Comparison of ENCODE assay signal across 8 cellular contexts in genomic region chr11:3855808-3856491, GRCh38. TPM values are rescaled to one million over a fixed set of nuclear protein-coding genes. Genes with fewer than 3 reads are reported as not detected.
DNase-seq lines count a peak whose midpoint lies in the region; ATAC-seq lines count a peak whose summit lies in the region.

No MANE protein-coding gene starts in this region.

- no peaks in the 10 kb centered on the region for H3K36me3 ChIP-seq in HUES48 (ENCODE audit: control insufficient read depth, insufficient read depth, low read length)
- H3K36me3 ChIP-seq in ectodermal cell (ENCODE audit: control insufficient read depth, insufficient read depth, low read length) = no peaks in the 10 kb centered on the region

- H3K9me3 ChIP-seq in HUES48 (ENCODE audit: control insufficient read depth, insufficient read depth, low read length) = no peaks in the 10 kb centered on the region
- H3K9me3 ChIP-seq in ectodermal cell (ENCODE audit: control insufficient read depth, low read length) = no peaks in the 10 kb centered on the region

- DNase-seq in Caki2 (ENCODE audit: low read depth) = peak; percentile 70
- DNase-seq in UCSD-AML1 (lab: John Stamatoyannopoulos, UW; ENCODE audit: unreplicated experiment) = peak; percentile 74
- peak; percentile 21 to 26 for DNase-seq in lung microvascular endothelial cell (ENCODE audit: low read depth in 2 of 2)
- peak in 10 of 49 donors; percentile 32 to 57 (median 44) for DNase-seq in substantia nigra (lab: John Stamatoyannopoulos, UW)
- DNase-seq in T1000 (lab: John Stamatoyannopoulos, UW) = no peak

- ATAC-seq in GM21381 (IDR thresholded peaks at IDR 0.05; ENCODE audit: unreplicated experiment) = peak; percentile 20

- H3K4me3 ChIP-seq in HUES48 (ENCODE audit: low read depth, low read length) (peak overlapping the region; percentile 86), ectodermal cell (ENCODE audit: insufficient read depth, low read depth, low read length) (peak overlapping the region; percentile 64)

- in situ Hi-C loops in Caki2 (cut with HindIII; ENCODE audit: low pct_unique_long_range_greater_than_20kb, low sequenced_read_pairs) = no loop called here

- H3K27ac ChIP-seq in HUES48 (ENCODE audit: low read depth, low read length) (no peak overlapping the region), ectodermal cell (ENCODE audit: insufficient read depth, low read depth, low read length, poor library complexity, severe bottlenecking) (no peak overlapping the region), substantia nigra (ENCODE audit: low read depth, low read length, poor library complexity, severe bottlenecking) (peak overlapping the region; percentile 54)

- no peak overlapping the region for H3K9ac ChIP-seq in HUES48 (ENCODE audit: low read depth, low read length)

- WGBS in ectodermal cell, 2 experiments = 13 to 14% methylated on average over 40 of the region's 40 CpGs

- peaks cover 18% of the 10 kb centered on the region for H3K27me3 ChIP-seq in HUES48 (ENCODE audit: control insufficient read depth, insufficient read depth, low read length)
- peaks cover 13% of the 10 kb centered on the region for H3K27me3 ChIP-seq in ectodermal cell (ENCODE audit: control insufficient read depth, insufficient read depth, low read length, poor library complexity, severe bottlenecking)

- H3K4me1 ChIP-seq in HUES48 (ENCODE audit: control insufficient read depth, insufficient read depth, low read length) = peaks cover 18% of the 10 kb centered on the region
- peaks cover 7% of the 10 kb centered on the region for H3K4me1 ChIP-seq in ectodermal cell (ENCODE audit: control insufficient read depth, insufficient read depth, low read length)

RNA-seq across cellular contexts. Expression of gene STIM1, which starts 0.5 kb away (rescaled TPM):
- total RNA-seq in Caki2 (2014; rRNA removed; shearing (Covaris generic); ENCODE audit: low replicate concordance) = 36.1 and 45.5 TPM in 2 replicates
- polyA plus RNA-seq in ectodermal cell (2013, experiment 1 of 4) = 18.1 TPM
- polyA plus RNA-seq in ectodermal cell (2013, experiment 2 of 4) = 17.3 TPM
- polyA plus RNA-seq in ectodermal cell (2013, experiment 3 of 4) = 15.1 TPM
- polyA plus RNA-seq in ectodermal cell (2013, experiment 4 of 4) = 18.6 TPM
- total RNA-seq in lung microvascular endothelial cell = 16.1 and 32.7 TPM in 2 replicates

RNA-seq across cellular contexts. Expression of gene RHOG, which starts 15.2 kb away (rescaled TPM):
- 7.1 and 9.3 TPM in 2 replicates for total RNA-seq in Caki2 (2014; rRNA removed; shearing (Covaris generic); ENCODE audit: low replicate concordance)
- polyA plus RNA-seq in ectodermal cell (2013, experiment 1 of 4) = 24.4 TPM
- polyA plus RNA-seq in ectodermal cell (2013, experiment 2 of 4) = 25.9 TPM
- polyA plus RNA-seq in ectodermal cell (2013, experiment 3 of 4) = 24.9 TPM
- polyA plus RNA-seq in ectodermal cell (2013, experiment 4 of 4) = 24.9 TPM
- 8.5 and 8.7 TPM in 2 replicates for total RNA-seq in lung microvascular endothelial cell

RNA-seq across cellular contexts. Expression of gene PGAP2, which starts 47.6 kb away (rescaled TPM):
- 26.6 and 28.4 TPM in 2 replicates for total RNA-seq in Caki2 (2014; rRNA removed; shearing (Covaris generic); ENCODE audit: low replicate concordance)
- 47.0 TPM for polyA plus RNA-seq in ectodermal cell (2013, experiment 1 of 4)
- polyA plus RNA-seq in ectodermal cell (2013, experiment 2 of 4) = 42.8 TPM
- 37.0 TPM for polyA plus RNA-seq in ectodermal cell (2013, experiment 3 of 4)
- 34.4 TPM for polyA plus RNA-seq in ectodermal cell (2013, experiment 4 of 4)
- 8.7 and 9.3 TPM in 2 replicates for total RNA-seq in lung microvascular endothelial cell

RNA-seq across cellular contexts. Expression of gene NUP98, which starts 58.6 kb away (rescaled TPM):
- 79.6 and 89.6 TPM in 2 replicates for total RNA-seq in Caki2 (2014; rRNA removed; shearing (Covaris generic); ENCODE audit: low replicate concordance)
- 82.8 TPM for polyA plus RNA-seq in ectodermal cell (2013, experiment 1 of 4)
- 85.4 TPM for polyA plus RNA-seq in ectodermal cell (2013, experiment 2 of 4)
- 70.1 TPM for polyA plus RNA-seq in ectodermal cell (2013, experiment 3 of 4)
- polyA plus RNA-seq in ectodermal cell (2013, experiment 4 of 4) = 71.7 TPM
- 66.5 and 70.8 TPM in 2 replicates for total RNA-seq in lung microvascular endothelial cell
